ENCODE assay signal across 8 cellular contexts in the genomic region with DNA sequence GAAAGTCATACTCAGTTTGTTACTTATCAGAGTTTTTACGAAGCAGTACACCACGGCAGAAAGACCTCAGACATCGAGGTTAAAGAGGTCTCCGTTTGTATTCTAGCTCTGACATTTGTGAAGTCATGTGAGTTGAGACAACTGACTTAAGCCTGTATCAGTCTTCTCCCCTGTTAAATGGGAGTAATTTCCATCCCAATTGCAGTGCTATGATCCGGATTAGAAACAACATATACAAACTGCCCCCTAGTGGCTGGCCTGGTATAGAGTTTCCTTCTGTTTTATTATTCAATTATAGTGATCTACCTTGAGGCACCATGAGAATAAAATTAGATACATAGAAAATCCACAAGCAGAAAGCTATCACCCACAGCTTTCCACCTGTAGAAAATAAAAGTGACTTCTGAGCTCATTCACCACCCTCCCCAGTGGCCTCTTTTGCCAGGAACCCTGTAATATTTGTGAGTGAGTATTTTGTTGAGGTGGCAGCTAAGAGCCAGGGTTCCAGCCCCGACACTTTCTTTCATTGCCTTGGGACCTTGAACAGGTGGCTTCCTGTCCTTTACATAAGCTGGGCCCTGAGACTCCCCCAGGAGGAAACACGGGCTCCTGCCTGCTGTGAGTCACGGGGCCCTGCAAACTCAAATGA.
DNase-seq lines count a peak whose midpoint lies in the region; ATAC-seq and TF ChIP-seq lines count a peak whose summit lies in the region.

No MANE protein-coding gene starts in this region.

- ATAC-seq in activated T-helper 17 cell treated with anti-CD3 and anti-CD28 coated beads, Interleukin-2, amount 50 U/mL, for 72 hours (replicated peaks), result no peak

- BruUV-seq in MCF 10A (replicated peaks; lab: Mats Ljungman, UMichigan), result no TSS peak

- intact Hi-C loops in MCF 10A (cut with micrococcal nuclease), result loop anchor here (5.0 kb wide), 1 partner anchor 598 kb away; no protein-coding TSS in a partner anchor

- H3K4me1 Mint-ChIP-seq in MCF 10A (ENCODE audit: insufficient read depth, unreplicated experiment) (peaks cover 3% of the 10 kb centered on the region), neural crest cell (peaks cover 14% of the 10 kb centered on the region)
- no peaks in the 10 kb centered on the region for H3K4me1 Mint-ChIP-seq in activated T-helper 17 cell treated with anti-CD3 and anti-CD28 coated beads, Interleukin-2, amount 50 U/mL, for 72 hours

- H3K36me3 Mint-ChIP-seq in MCF 10A (ENCODE audit: insufficient read depth, unreplicated experiment) (no peaks in the 10 kb centered on the region), neural crest cell (ENCODE audit: low read depth) (no peaks in the 10 kb centered on the region)
- no peaks in the 10 kb centered on the region for H3K36me3 Mint-ChIP-seq in activated T-helper 17 cell treated with anti-CD3 and anti-CD28 coated beads, Interleukin-2, amount 50 U/mL, for 72 hours (ENCODE audit: low read depth)

- H3K27ac Mint-ChIP-seq in MCF 10A (ENCODE audit: low read depth, unreplicated experiment) (no peak overlapping the region), neural crest cell (ENCODE audit: unreplicated experiment) (no peak overlapping the region)
- H3K27ac Mint-ChIP-seq in activated T-helper 17 cell treated with anti-CD3 and anti-CD28 coated beads, Interleukin-2, amount 50 U/mL, for 72 hours, result no peak overlapping the region

- peak; percentile 2 for DNase-seq in NCI-H2171 treated with DMSO at 0.1 percent for 48 hours (lab: John Stamatoyannopoulos, UW)
- no peak for DNase-seq in NCI-H2171 (lab: John Stamatoyannopoulos, UW)
- peak; percentile 40 for DNase-seq in KBM-7
- DNase-seq in MCF 10A (ENCODE audit: unreplicated experiment), result peak; percentile 63
- DNase-seq in neural crest cell (ENCODE audit: low read depth, low spot score), result peak; percentile 40
- no peak for DNase-seq in activated effector memory CD4-positive, alpha-beta T cell treated with Interleukin-2 at 50 U/mL for 16 hours
- DNase-seq in NCI-H128 (lab: John Stamatoyannopoulos, UW; ENCODE audit: unreplicated experiment), result no peak

- CTCF ChIA-PET in MCF 10A (lab: Yijun Ruan, JAX), result interaction anchor here (0.6 to 2.9 kb wide), 20 partner anchors 9 to 1057 kb away, joined by 3 to 18 read pairs (median 4); no protein-coding TSS in a partner anchor

- H3K9me3 Mint-ChIP-seq in MCF 10A (ENCODE audit: unreplicated experiment), result no peaks in the 10 kb centered on the region
- H3K9me3 Mint-ChIP-seq in neural crest cell, result peaks cover 2% of the 10 kb centered on the region
- H3K9me3 Mint-ChIP-seq in activated T-helper 17 cell treated with anti-CD3 and anti-CD28 coated beads, Interleukin-2, amount 50 U/mL, for 72 hours, result no peaks in the 10 kb centered on the region

- H3K4me3 Mint-ChIP-seq in MCF 10A (ENCODE audit: unreplicated experiment) (no peak overlapping the region), neural crest cell (no peak overlapping the region)
- H3K4me3 Mint-ChIP-seq in activated T-helper 17 cell treated with anti-CD3 and anti-CD28 coated beads, Interleukin-2, amount 50 U/mL, for 72 hours, result no peak overlapping the region

- in situ Hi-C loops in KBM-7 (cut with MboI; ENCODE audit: low pct_unique_long_range_greater_than_20kb, low sequenced_read_pairs), result no loop called here

- POLR2A ChIA-PET in MCF 10A (lab: Yijun Ruan, JAX), result no interaction called here

- no peaks in the 10 kb centered on the region for H3K27me3 Mint-ChIP-seq in MCF 10A (ENCODE audit: insufficient read depth, unreplicated experiment)
- no peaks in the 10 kb centered on the region for H3K27me3 Mint-ChIP-seq in neural crest cell (ENCODE audit: low read depth)
- H3K27me3 Mint-ChIP-seq in activated T-helper 17 cell treated with anti-CD3 and anti-CD28 coated beads, Interleukin-2, amount 50 U/mL, for 72 hours, result peaks cover 6% of the 10 kb centered on the region

- TF ChIP-seq CTCF in MCF 10A (IDR thresholded peaks at IDR 0.05; ENCODE audit: unreplicated experiment), result peak; percentile 40
- TF ChIP-seq CTCF in neural crest cell (conservative IDR thresholded peaks at IDR 0.05), result peak; percentile 73

Comparison
In these comparisons a context has a peak if more than half of its experiments do, and no peak if none do; other contexts are left out.
1. DNase-seq: peak in NCI-H2171 treated with DMSO at 0.1 percent for 48 hours (single experiment), KBM-7 (single experiment), MCF 10A (single experiment) and neural crest cell (single experiment); none in NCI-H2171 (single experiment), activated effector memory CD4-positive, alpha-beta T cell treated with Interleukin-2 at 50 U/mL for 16 hours (single experiment) and NCI-H128 (single experiment).